ENCODE assay signal across 27 cellular contexts in the genomic region with DNA sequence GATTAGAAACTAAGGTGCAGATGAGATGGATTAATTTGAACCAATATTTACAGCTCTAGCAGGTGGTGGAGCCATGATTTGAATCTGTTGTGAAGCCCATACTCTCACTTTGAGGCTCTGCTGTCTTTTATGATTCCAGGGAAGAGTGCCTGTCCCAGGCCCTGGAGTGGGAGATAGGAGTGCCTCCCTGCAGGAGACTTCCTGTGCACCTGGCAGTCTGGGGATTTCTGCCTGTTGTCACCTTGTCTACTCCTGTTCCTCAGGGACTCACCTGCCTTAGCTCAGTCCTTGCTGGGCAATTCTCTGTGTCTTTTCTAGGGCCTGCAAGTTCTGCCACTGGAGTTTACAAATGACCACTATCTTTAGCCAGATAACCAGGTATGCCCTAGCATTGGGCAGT. TPM values are rescaled to one million over a fixed set of nuclear protein-coding genes. Genes with fewer than 3 reads are reported as not detected.
DNase-seq lines count a peak whose midpoint lies in the region; ATAC-seq, FAIRE-seq and TF ChIP-seq lines count a peak whose summit lies in the region.
"Had no signal": no experiment of that assay in that cellular context is flagged by ENCODE, and none has a peak within 500 bp of the region (broad histone marks: within the 10 kb centered on the region; RNA-seq: fewer than 3 reads in every experiment).

No MANE protein-coding gene starts in this region.

- H3K14ac ChIP-seq in H1 (ENCODE audit: insufficient read length), result no peak overlapping the region

- H4K20me1 ChIP-seq in H1 (replicated peaks in 1 of 2; ENCODE audit: control insufficient read depth in 1 of 2, insufficient read depth in 2 of 2, low read length in 2 of 2) (peaks cover 0 to 4% of the 10 kb centered on the region in 2 experiments), neural progenitor cell (ENCODE audit: low read depth) (peaks cover 6% of the 10 kb centered on the region)

- DNase-seq in heart left ventricle, result no peak
- no peak for DNase-seq in right atrium auricular region (ENCODE audit: low spot score)
- DNase-seq in NCI-H510A (lab: John Stamatoyannopoulos, UW), result peak; percentile 36
- DNase-seq in H1 (ENCODE audit: low read depth in 1 of 2, low spot score in 2 of 2), result no peak
- DNase-seq in stimulated activated effector memory CD8-positive, alpha-beta T cell treated with anti-CD3 and anti-CD28 coated beads, Interleukin-12 subunit alpha, Interleukin-12 subunit beta, amount 100 ng/mL, for 72 hours (ENCODE audit: low spot score in 2 of 2), result no peak
- no peak for DNase-seq in cortex of kidney (lab: John Stamatoyannopoulos, UW)
- no peak for DNase-seq in neural progenitor cell (ENCODE audit: low spot score)
- DNase-seq: activated naive CD4-positive, alpha-beta T cell treated with anti-CD3 and anti-CD28 coated beads, Interleukin-2, amount 50 U/mL, for 16 hours; foreskin keratinocyte; islet precursor cell; KG1; naive B cell; NCI-H1694 treated with DMSO at 0.1 percent for 48 hours; sigmoid colon; stimulated activated CD4-positive, alpha-beta T cell treated with anti-CD3 and anti-CD28 coated beads, Interleukin-4, amount 100 ng/mL, for 4 hours; stimulated activated naive B cell treated with anti-CD40 and anti-IgM and Interleukin-4, amounts not matched to agents 10 μg/mL and 1 μg/mL and 100 μg/mL, for 72 hours; upper lobe of right lung had no signal

- H2BK5ac ChIP-seq in H1 (ENCODE audit: low read depth, low read length), result no peak overlapping the region

- peaks cover 42% of the 10 kb centered on the region for H3K4me1 Mint-ChIP-seq in stimulated activated effector memory CD8-positive, alpha-beta T cell treated with anti-CD3 and anti-CD28 coated beads, Interleukin-12 subunit alpha, Interleukin-12 subunit beta, amount 100 ng/mL, for 72 hours
- no peaks in the 10 kb centered on the region for H3K4me1 Mint-ChIP-seq in neural progenitor cell
- H3K4me1 Mint-ChIP-seq: mesothelial cell of epicardium had no signal

- no peak overlapping the region for H3K23ac ChIP-seq in H1 (ENCODE audit: insufficient read length)

- H3K4me2 ChIP-seq in H1 (ENCODE audit: insufficient read depth in 1 of 2, low read depth in 2 of 2, low read length in 2 of 2), result no peak overlapping the region
- H3K4me2 ChIP-seq in neural progenitor cell, result no peak overlapping the region

- peaks cover 82% of the 10 kb centered on the region for H3K36me3 Mint-ChIP-seq in stimulated activated effector memory CD8-positive, alpha-beta T cell treated with anti-CD3 and anti-CD28 coated beads, Interleukin-12 subunit alpha, Interleukin-12 subunit beta, amount 100 ng/mL, for 72 hours
- H3K36me3 Mint-ChIP-seq in neural progenitor cell, result peaks cover 20% of the 10 kb centered on the region

- no peak for FAIRE-seq in H1 (lab: Jason Lieb, UNC)
- FAIRE-seq: G401.6, H54 had no signal

- peak overlapping the region; percentile 4 for H3K27ac Mint-ChIP-seq in stimulated activated effector memory CD8-positive, alpha-beta T cell treated with anti-CD3 and anti-CD28 coated beads, Interleukin-12 subunit alpha, Interleukin-12 subunit beta, amount 100 ng/mL, for 72 hours
- H3K27ac Mint-ChIP-seq in neural progenitor cell, result no peak overlapping the region
- H3K27ac Mint-ChIP-seq: mesothelial cell of epicardium; progenitor cell of endocrine pancreas; stimulated activated naive B cell treated with anti-CD40 and anti-IgM and Interleukin-4, amounts not matched to agents 10 μg/mL and 1 μg/mL and 100 μg/mL, for 72 hours had no signal

- H4K8ac ChIP-seq in H1 (ENCODE audit: extremely low read depth, insufficient read depth, low read length), result no peak overlapping the region

- TF ChIP-seq RAD21 in H1 (IDR thresholded peaks at IDR 0.05 in 1 of 2, conservative IDR thresholded peaks at IDR 0.05 in 1 of 2; ENCODE audit: low read depth in 2 of 2, low read length in 2 of 2), result no peak

- no peak for TF ChIP-seq CTCF in heart left ventricle (IDR thresholded peaks at IDR 0.05)
- no peak for TF ChIP-seq CTCF in right atrium auricular region (IDR thresholded peaks at IDR 0.05)
- TF ChIP-seq CTCF in H1 (IDR thresholded peaks at IDR 0.05; ENCODE audit: control extremely low read depth in 1 of 3, insufficient read depth in 1 of 3, low read depth in 1 of 3, low read length in 3 of 3), result no peak
- no peak for TF ChIP-seq CTCF in neural progenitor cell (IDR thresholded peaks at IDR 0.05)

- no peak overlapping the region for H2BK12ac ChIP-seq in H1 (ENCODE audit: low read depth, low read length)

- CTCF ChIA-PET in H1 (lab: Charles Lee; ENCODE audit: partially characterized antibody), result interaction anchor here (1.1 kb wide), 1 partner anchor 14 kb away, joined by 3 read pairs; no protein-coding TSS in a partner anchor

- H3K4ac ChIP-seq in H1 (replicated peaks; ENCODE audit: insufficient read length, low read depth, low read length), result no peak overlapping the region

- H3K36me3 ChIP-seq in heart left ventricle (peaks cover 0 to 34% (median 9%) of the 10 kb centered on the region in 9 donors), right atrium auricular region (no peaks in the 10 kb centered on the region), H1 (ENCODE audit: control insufficient read depth in 2 of 4, insufficient read depth in 4 of 4, low read length in 3 of 4) (peaks cover 0 to 7% (median under 1%) of the 10 kb centered on the region in 4 experiments; a peak in 2 of 8 replicates), neural progenitor cell (no peaks in the 10 kb centered on the region)

- no peaks in the 10 kb centered on the region for H3F3A ChIP-seq in neural progenitor cell (ENCODE audit: low read depth)

- no peaks in the 10 kb centered on the region; the same call in 1 of the 2 replicates for H3K79me1 ChIP-seq in H1 (ENCODE audit: low read depth, low read length)

- H3K23me2 ChIP-seq in H1 (ENCODE audit: low read depth, low read length), result no peaks in the 10 kb centered on the region

- H2BK20ac ChIP-seq in H1 (ENCODE audit: low read length), result no peak overlapping the region

- no peak overlapping the region for H2BK120ac ChIP-seq in H1 (replicated peaks; ENCODE audit: low read depth, low read length)

- H3K4me3 ChIP-seq in heart left ventricle, result no peak overlapping the region
- H3K4me3 ChIP-seq in right atrium auricular region, result no peak overlapping the region
- no peak overlapping the region for H3K4me3 ChIP-seq in H1 (ENCODE audit: extremely low read depth in 1 of 4, insufficient read depth in 2 of 4, low read depth in 3 of 4, low read length in 4 of 4)
- H3K4me3 ChIP-seq in neural progenitor cell, result no peak overlapping the region
- H3K4me3 ChIP-seq: coronary artery, esophagus muscularis mucosa, sigmoid colon, suprapubic skin, upper lobe of right lung had no signal

- H3K9me3 Mint-ChIP-seq in stimulated activated effector memory CD8-positive, alpha-beta T cell treated with anti-CD3 and anti-CD28 coated beads, Interleukin-12 subunit alpha, Interleukin-12 subunit beta, amount 100 ng/mL, for 72 hours, result no peaks in the 10 kb centered on the region
- no peaks in the 10 kb centered on the region for H3K9me3 Mint-ChIP-seq in neural progenitor cell
- H3K9me3 Mint-ChIP-seq: activated T-helper 17 cell treated with anti-CD3 and anti-CD28 coated beads, Interleukin-2, amount 50 U/mL, for 72 hours; mesothelial cell of epicardium; naive B cell; stimulated activated naive B cell treated with anti-CD40 and anti-IgM and Interleukin-4, amounts not matched to agents 10 μg/mL and 1 μg/mL and 100 μg/mL, for 72 hours had no signal

- no peak overlapping the region for H4K91ac ChIP-seq in H1 (replicated peaks; ENCODE audit: insufficient read length, low read length)

- H3K18ac ChIP-seq in H1 (ENCODE audit: extremely low read depth, low read length), result no peak overlapping the region

- H2AFZ ChIP-seq in H1 (ENCODE audit: low read length), result no peak overlapping the region
- no peak overlapping the region for H2AFZ ChIP-seq in neural progenitor cell (replicated peaks)

- no peak overlapping the region for H2BK15ac ChIP-seq in H1 (ENCODE audit: low read length)

- H3K9ac ChIP-seq in H1 (replicated peaks in 1 of 4; ENCODE audit: extremely low read depth in 1 of 4, low read depth in 3 of 4, low read length in 3 of 4), result peak overlapping the region in 1 of 4 experiments; percentile 24; a peak in 1 of 7 replicates
- no peak overlapping the region for H3K9ac ChIP-seq in neural progenitor cell

- H3K56ac ChIP-seq in H1 (replicated peaks; ENCODE audit: insufficient read length, low read depth, low read length), result no peak overlapping the region

- no peak overlapping the region for H2AK5ac ChIP-seq in H1 (ENCODE audit: low read depth, low read length)

- H3K27me3 Mint-ChIP-seq in neural progenitor cell (ENCODE audit: insufficient read depth, low read depth), result peaks cover 3% of the 10 kb centered on the region
- H3K27me3 Mint-ChIP-seq: activated T-helper 17 cell treated with anti-CD3 and anti-CD28 coated beads, Interleukin-2, amount 50 U/mL, for 72 hours; naive B cell; progenitor cell of endocrine pancreas; stimulated activated naive B cell treated with anti-CD40 and anti-IgM and Interleukin-4, amounts not matched to agents 10 μg/mL and 1 μg/mL and 100 μg/mL, for 72 hours had no signal

- H4K5ac ChIP-seq in H1 (ENCODE audit: insufficient read length, low read depth, low read length), result no peak overlapping the region

- H3K27ac ChIP-seq in heart left ventricle (peak overlapping the region in 4 of 12 donors; percentile 33 to 57 (median 48)), right atrium auricular region (peak overlapping the region in 1 of 2 donors; percentile 17), H1 (ENCODE audit: low read depth, low read length) (peak overlapping the region; percentile 25; the same call in 1 of the 2 replicates), neural progenitor cell (no peak overlapping the region)
- H3K27ac ChIP-seq: coronary artery, esophagus muscularis mucosa, foreskin keratinocyte, sigmoid colon, suprapubic skin, upper lobe of right lung, VCaP had no signal

- no peak overlapping the region for H3K4me3 Mint-ChIP-seq in stimulated activated effector memory CD8-positive, alpha-beta T cell treated with anti-CD3 and anti-CD28 coated beads, Interleukin-12 subunit alpha, Interleukin-12 subunit beta, amount 100 ng/mL, for 72 hours
- H3K4me3 Mint-ChIP-seq in neural progenitor cell, result no peak overlapping the region
- H3K4me3 Mint-ChIP-seq: activated T-helper 17 cell treated with anti-CD3 and anti-CD28 coated beads, Interleukin-2, amount 50 U/mL, for 72 hours; mesothelial cell of epicardium; naive B cell; stimulated activated naive B cell treated with anti-CD40 and anti-IgM and Interleukin-4, amounts not matched to agents 10 μg/mL and 1 μg/mL and 100 μg/mL, for 72 hours had no signal

- no peaks in the 10 kb centered on the region for H3K9me3 ChIP-seq in heart left ventricle
- H3K9me3 ChIP-seq in right atrium auricular region, result no peaks in the 10 kb centered on the region
- H3K9me3 ChIP-seq in H1 (ENCODE audit: insufficient read depth in 2 of 2, low read depth in 1 of 2, low read length in 1 of 2), result no peaks in the 10 kb centered on the region
- H3K9me3 ChIP-seq in neural progenitor cell (ENCODE audit: low read depth), result no peaks in the 10 kb centered on the region
- H3K9me3 ChIP-seq: esophagus muscularis mucosa, sigmoid colon, suprapubic skin, upper lobe of right lung had no signal

- H3K27me3 ChIP-seq in heart left ventricle (no peaks in the 10 kb centered on the region), right atrium auricular region (no peaks in the 10 kb centered on the region), H1 (replicated peaks in 1 of 4; ENCODE audit: control insufficient read depth in 3 of 4, extremely low read depth in 1 of 4, insufficient read depth in 3 of 4, low read length in 3 of 4) (no peaks in the 10 kb centered on the region), neural progenitor cell (no peaks in the 10 kb centered on the region)
- H3K27me3 ChIP-seq: esophagus muscularis mucosa, foreskin keratinocyte, sigmoid colon, suprapubic skin, upper lobe of right lung had no signal

- POLR2A ChIA-PET in H1 (lab: Charles Lee; ENCODE audit: partially characterized antibody), result interaction anchor here (1.0 to 2.0 kb wide), 3 partner anchors 46 to 366 kb away, joined by 3 to 8 read pairs (median 3); a partner anchor contains a TSS

- peak in 3 of 4 donors; percentile 5 to 14 (median 14) for ATAC-seq in heart left ventricle
- no peak for ATAC-seq in stimulated activated effector memory CD8-positive, alpha-beta T cell treated with anti-CD3 and anti-CD28 coated beads, Interleukin-12 subunit alpha, Interleukin-12 subunit beta, amount 100 ng/mL, for 72 hours
- ATAC-seq in HG03565 (IDR thresholded peaks at IDR 0.05; ENCODE audit: unreplicated experiment), result no peak
- ATAC-seq: activated T-helper 17 cell treated with anti-CD3 and anti-CD28 coated beads, Interleukin-2, amount 50 U/mL, for 72 hours; foreskin keratinocyte; stimulated activated naive B cell treated with anti-CD40 and anti-IgM and Interleukin-4, amounts not matched to agents 10 μg/mL and 1 μg/mL and 100 μg/mL, for 72 hours; upper lobe of right lung had no signal

- intact Hi-C loops in heart left ventricle (cut with DNase I), result no loop called here

- H3K4me1 ChIP-seq in heart left ventricle (peaks cover 0 to 38% (median 13%) of the 10 kb centered on the region in 12 donors), right atrium auricular region (peaks cover 0 to 25% of the 10 kb centered on the region in 2 donors), H1 (replicated peaks in 1 of 4; ENCODE audit: control insufficient read depth in 3 of 4, insufficient read depth in 4 of 4, low read length in 3 of 4) (peaks cover 0 to 14% (median 6%) of the 10 kb centered on the region in 4 experiments; a peak in 3 of 7 replicates), neural progenitor cell (no peaks in the 10 kb centered on the region)
- H3K4me1 ChIP-seq: foreskin keratinocyte, sigmoid colon, suprapubic skin, upper lobe of right lung had no signal

- no peaks in the 10 kb centered on the region; a peak in 2 of 4 replicates for H3K79me2 ChIP-seq in H1 (ENCODE audit: control insufficient read depth in 1 of 2, insufficient read depth in 2 of 2, low read length in 2 of 2)
- H3K79me2 ChIP-seq in neural progenitor cell (ENCODE audit: low read depth), result no peaks in the 10 kb centered on the region

- TF ChIP-seq POLR2A in heart left ventricle (IDR thresholded peaks at IDR 0.05) (no peak), H1 (IDR thresholded peaks at IDR 0.05; ENCODE audit: control extremely low read depth in 1 of 2, low read depth in 2 of 2, low read length in 2 of 2) (no peak)

- TF ChIP-seq EP300 in H1 (IDR thresholded peaks at IDR 0.05; ENCODE audit: borderline replicate concordance in 1 of 2, low read depth in 2 of 2, low read length in 2 of 2), result no peak

RNA-seq across cellular contexts. Expression of a gene that starts 46.3 kb away (rescaled TPM):
- total RNA-seq in heart left ventricle (100 to 1,000 TPM in 2 of 9 donors, 10 to 100 TPM in 7; 30.8 to 106 (median 50.5) TPM), right atrium auricular region (10 to 100 TPM; 64.0 to 91.2 TPM), neural progenitor cell (ENCODE audit: low replicate concordance) (6.4 and 46.6 TPM in 2 replicates)
- polyA plus RNA-seq in heart left ventricle (100 to 1,000 TPM in 1 of 2 donors, 10 to 100 TPM in 1; 88.5 to 133 TPM), H1 (2011; rRNA removed) (83.7 and 165 TPM in 2 replicates)
- 73.1 and 86.0 TPM in 2 replicates for total RNA-seq in H1 (2021; fragmentation: NEBNext Ultra II Directional; extraction: Animal tissue kit (Norgen Biotek cat#: 25700))
- polyA plus RNA-seq in H1 (2011; cell fraction: cytosol; rRNA removed), result 71.6 TPM
- polyA plus RNA-seq in H1 (2011; cell fraction: nucleus; rRNA removed), result 99.8 TPM
- polyA plus RNA-seq in H1 (2012, experiment 1 of 2), result 15.3 to 57.1 TPM (median 42.1 TPM) in 4 replicates
- polyA plus RNA-seq in H1 (2012, experiment 2 of 2), result 81.4 TPM
- polyA plus RNA-seq in H1 (2013, experiment 1 of 2), result 70.0 TPM
- polyA plus RNA-seq in H1 (2013, experiment 2 of 2), result 68.5 TPM
- polyA minus RNA-seq in H1 (2011; rRNA and poly(A)+ RNA removed), result 5.7 and 6.8 TPM in 2 replicates
- 31.8 TPM for polyA minus RNA-seq in H1 (2011; cell fraction: cytosol; rRNA and poly(A)+ RNA removed)
- 28.2 TPM for polyA minus RNA-seq in H1 (2011; cell fraction: nucleus; rRNA and poly(A)+ RNA removed)

Comparison
In these comparisons a context has a peak if more than half of its experiments do, and no peak if none do; other contexts are left out.
1. ATAC-seq: peak in heart left ventricle (3 of 4); none in stimulated activated effector memory CD8-positive, alpha-beta T cell treated with anti-CD3 and anti-CD28 coated beads, Interleukin-12 subunit alpha, Interleukin-12 subunit beta, amount 100 ng/mL, for 72 hours (single experiment) and HG03565 (single experiment).